Comparison of ENCODE assay signal across 8 cellular contexts in genomic region chr4:83010522-83011318, GRCh38.
DNase-seq lines count a peak whose midpoint lies in the region; ATAC-seq and TF ChIP-seq lines count a peak whose summit lies in the region.

Gene LIN54 (minus strand): TSS chr4:83010823. CDS start chr4:82984844, 25,979 bp downstream.

- peaks cover 24% of the 10 kb centered on the region for H3K4me1 Mint-ChIP-seq in memory B cell

- H3K36me3 Mint-ChIP-seq in memory B cell: peaks cover 1% of the 10 kb centered on the region

- H3K9me3 ChIP-seq in effector memory CD4-positive, alpha-beta T cell (ENCODE audit: control insufficient read depth, low read length): no peaks in the 10 kb centered on the region

- H3K27ac Mint-ChIP-seq in memory B cell: peak within 1 kb of the TSS; percentile 97

- TF ChIP-seq CTCF in AG10803 (conservative IDR thresholded peaks at IDR 0.05; ENCODE audit: low read length): no peak

- H3K27me3 ChIP-seq in effector memory CD4-positive, alpha-beta T cell (replicated peaks; ENCODE audit: control insufficient read depth, insufficient read depth, low read length, poor library complexity, severe bottlenecking): no peaks in the 10 kb centered on the region

- ATAC-seq in GM18909 (IDR thresholded peaks at IDR 0.05; ENCODE audit: poor library complexity, unreplicated experiment) (peak; percentile 37), HG03175 (IDR thresholded peaks at IDR 0.05; ENCODE audit: unreplicated experiment) (peak; percentile 57), memory B cell (ENCODE audit: low read depth) (peak; percentile 64)

- H3K4me3 Mint-ChIP-seq in memory B cell: peak within 1 kb of the TSS; percentile 87

- H3K27ac ChIP-seq in effector memory CD4-positive, alpha-beta T cell (ENCODE audit: insufficient read depth, low read length, poor library complexity, severe bottlenecking): peak within 1 kb of the TSS; percentile 87

- no peaks in the 10 kb centered on the region for H3K36me3 ChIP-seq in effector memory CD4-positive, alpha-beta T cell (ENCODE audit: control insufficient read depth, insufficient read depth, low read length)

- no peaks in the 10 kb centered on the region for H3K9me3 Mint-ChIP-seq in memory B cell

- H3K4me1 ChIP-seq in effector memory CD4-positive, alpha-beta T cell (ENCODE audit: control insufficient read depth, insufficient read depth, low read length, poor library complexity, severe bottlenecking): peaks cover 22% of the 10 kb centered on the region

- H3K27me3 Mint-ChIP-seq in memory B cell: no peaks in the 10 kb centered on the region

- H3K4me3 ChIP-seq in AG10803 (ENCODE audit: low read length): peak within 1 kb of the TSS; percentile 84
- H3K4me3 ChIP-seq in effector memory CD4-positive, alpha-beta T cell (ENCODE audit: insufficient read depth, low read depth, low read length, poor library complexity, severe bottlenecking): peak within 1 kb of the TSS; percentile 96

- DNase-seq in AG10803 (ENCODE audit: low read depth) (peak; percentile 82), NOMO-1 treated with dmso at 0.1 percent for 144 hours (lab: John Stamatoyannopoulos, UW; ENCODE audit: unreplicated experiment) (peak; percentile 80), memory B cell (ENCODE audit: low spot score in 2 of 2) (peak; percentile 71 to 79)
- DNase-seq in activated CD8-positive, alpha-beta memory T cell treated with anti-CD3 and anti-CD28 coated beads for 4 hours (ENCODE audit: low read depth in 2 of 2): peak; percentile 68 to 76
- peak; percentile 81 to 84 (median 81) for DNase-seq in effector memory CD4-positive, alpha-beta T cell
- peak; percentile 65 for DNase-seq in stimulated activated CD8-positive, alpha-beta memory T cell treated with anti-CD3 and anti-CD28 coated beads, Interleukin-12 subunit alpha, Interleukin-12 subunit beta, amount 100 ng/mL, for 24 hours (ENCODE audit: extremely low read depth)

Comparison
In these comparisons a context has a peak if more than half of its experiments do, and no peak if none do; other contexts are left out.
1. Peak in every context shown above with its lines: DNase-seq, ATAC-seq, H3K4me3 ChIP-seq and H3K27ac ChIP-seq.